31 cellular contexts compared by ENCODE assay signal in genomic region chr6:107271208-107271790, GRCh38.
"Had no signal": no experiment of that assay in that cellular context is flagged by ENCODE, and none has a peak within 500 bp of the region (broad histone marks: within the 10 kb centered on the region; RNA-seq: fewer than 3 reads in every experiment).

No MANE protein-coding gene starts in this region.

- H3K4me3 Mint-ChIP-seq: activated CD4-positive, alpha-beta memory T cell treated with anti-CD3 and anti-CD28 coated beads, Interleukin-2, amount 10 ng/mL, durations not matched to agents 7 days and 5 days; activated CD8-positive, alpha-beta memory T cell treated with anti-CD3 and anti-CD28 coated beads, Interleukin-2, amount 10 ng/mL, durations not matched to agents 7 days and 5 days; activated naive CD4-positive, alpha-beta T cell treated with anti-CD3 and anti-CD28 coated beads, Interleukin-2, amount 10 ng/mL, durations not matched to agents 7 days and 5 days; activated naive CD8-positive, alpha-beta T cell; activated naive CD8-positive, alpha-beta T cell treated with anti-CD3 and anti-CD28 coated beads, Interleukin-2, amount 50 U/mL, for 24 hours had no signal

- DNase-seq: activated CD4-positive, alpha-beta memory T cell treated with anti-CD3 and anti-CD28 coated beads, Interleukin-2, amount 10 ng/mL, durations not matched to agents 7 days and 5 days; activated CD4-positive, alpha-beta T cell treated with anti-CD3 and anti-CD28 coated beads for 1 hour; activated CD4-positive, alpha-beta T cell treated with anti-CD3 and anti-CD28 coated beads for 48 hours; activated CD4-positive, CD25-positive, alpha-beta regulatory T cell; activated CD8-positive, alpha-beta memory T cell treated with anti-CD3 and anti-CD28 coated beads for 24 hours; activated CD8-positive, alpha-beta memory T cell treated with anti-CD3 and anti-CD28 coated beads, Interleukin-2, amount 10 ng/mL, durations not matched to agents 7 days and 5 days; activated CD8-positive, alpha-beta memory T cell treated with anti-CD3 and anti-CD28 coated beads, Interleukin-2, amount 50 U/mL, for 48 hours; activated effector memory CD4-positive, alpha-beta T cell treated with Interleukin-2 at 50 U/mL for 16 hours; activated naive CD4-positive, alpha-beta T cell treated with anti-CD3 and anti-CD28 coated beads, Interleukin-2, amount 10 ng/mL, durations not matched to agents 7 days and 5 days; activated naive CD8-positive, alpha-beta T cell treated with anti-CD3 and anti-CD28 coated beads, Interleukin-2, amount 50 U/mL, for 24 hours; activated T-cell treated with anti-CD3 and anti-CD28 coated beads, Interleukin-2, amount 50 U/mL, for 48 hours; amniotic stem cell; aorta; brain microvascular endothelial cell; NCI-H1105; NCI-H1436; NCI-H1694; NCI-H1930; NCI-H2081 treated with DMSO at 0.1 percent for 48 hours; NCI-H345; NCI-H524 treated with DMSO at 0.1 percent for 48 hours; NCI-H774; PC-9; SW 1271; T-helper 1 cell; T-helper 2 cell; T-helper 9 cell; WERI-Rb-1 had no signal

- H3K27me3 Mint-ChIP-seq: activated CD4-positive, alpha-beta memory T cell treated with anti-CD3 and anti-CD28 coated beads, Interleukin-2, amount 10 ng/mL, durations not matched to agents 7 days and 5 days; activated CD8-positive, alpha-beta memory T cell treated with anti-CD3 and anti-CD28 coated beads, Interleukin-2, amount 10 ng/mL, durations not matched to agents 7 days and 5 days; activated naive CD4-positive, alpha-beta T cell treated with anti-CD3 and anti-CD28 coated beads, Interleukin-2, amount 10 ng/mL, durations not matched to agents 7 days and 5 days; activated naive CD8-positive, alpha-beta T cell; activated naive CD8-positive, alpha-beta T cell treated with anti-CD3 and anti-CD28 coated beads, Interleukin-2, amount 50 U/mL, for 24 hours had no signal

- H3K27ac Mint-ChIP-seq: activated CD4-positive, alpha-beta memory T cell treated with anti-CD3 and anti-CD28 coated beads, Interleukin-2, amount 10 ng/mL, durations not matched to agents 7 days and 5 days; activated CD8-positive, alpha-beta memory T cell treated with anti-CD3 and anti-CD28 coated beads, Interleukin-2, amount 10 ng/mL, durations not matched to agents 7 days and 5 days; activated naive CD4-positive, alpha-beta T cell treated with anti-CD3 and anti-CD28 coated beads, Interleukin-2, amount 10 ng/mL, durations not matched to agents 7 days and 5 days; activated naive CD8-positive, alpha-beta T cell; activated naive CD8-positive, alpha-beta T cell treated with anti-CD3 and anti-CD28 coated beads, Interleukin-2, amount 50 U/mL, for 24 hours had no signal

- H2AFZ ChIP-seq: PC-9 had no signal

- H3K4me1 Mint-ChIP-seq: activated CD4-positive, alpha-beta memory T cell treated with anti-CD3 and anti-CD28 coated beads, Interleukin-2, amount 10 ng/mL, durations not matched to agents 7 days and 5 days; activated naive CD4-positive, alpha-beta T cell treated with anti-CD3 and anti-CD28 coated beads, Interleukin-2, amount 10 ng/mL, durations not matched to agents 7 days and 5 days had no signal

- H3K4me3 ChIP-seq: PC-9 had no signal

- H3K36me3 ChIP-seq: brain microvascular endothelial cell, WERI-Rb-1 had no signal

- H3K9me3 Mint-ChIP-seq: activated CD4-positive, alpha-beta memory T cell treated with anti-CD3 and anti-CD28 coated beads, Interleukin-2, amount 10 ng/mL, durations not matched to agents 7 days and 5 days; activated naive CD4-positive, alpha-beta T cell treated with anti-CD3 and anti-CD28 coated beads, Interleukin-2, amount 10 ng/mL, durations not matched to agents 7 days and 5 days; activated naive CD8-positive, alpha-beta T cell treated with anti-CD3 and anti-CD28 coated beads, Interleukin-2, amount 50 U/mL, for 24 hours had no signal

- H3K36me3 Mint-ChIP-seq: activated CD8-positive, alpha-beta memory T cell treated with anti-CD3 and anti-CD28 coated beads, Interleukin-2, amount 10 ng/mL, durations not matched to agents 7 days and 5 days; activated naive CD4-positive, alpha-beta T cell treated with anti-CD3 and anti-CD28 coated beads, Interleukin-2, amount 10 ng/mL, durations not matched to agents 7 days and 5 days had no signal

- H3K27me3 ChIP-seq: brain microvascular endothelial cell had no signal

- H3K4me2 ChIP-seq: PC-9 had no signal

- ATAC-seq: activated CD8-positive, alpha-beta memory T cell treated with anti-CD3 and anti-CD28 coated beads, Interleukin-2, amount 10 ng/mL, durations not matched to agents 7 days and 5 days; activated naive CD8-positive, alpha-beta T cell treated with anti-CD3 and anti-CD28 coated beads, Interleukin-2, amount 50 U/mL, for 24 hours; Right ventricle myocardium inferior had no signal

- H3K27ac ChIP-seq: brain microvascular endothelial cell, PC-9, RWPE1, WERI-Rb-1 had no signal
